ENCODE assay signal across 19 cellular contexts in genomic region chr10:124242791-124243190, GRCh38.
"Had no signal": no experiment of that assay in that cellular context is flagged by ENCODE, and none has a peak within 500 bp of the region (broad histone marks: within the 10 kb centered on the region; RNA-seq: fewer than 3 reads in every experiment).

No MANE protein-coding gene starts in this region.

- DNase-seq: cortex of kidney; effector memory CD8-positive, alpha-beta T cell; erythroblast; esophagus squamous epithelium; left ventricle myocardium superior; natural killer cell; stimulated activated CD4-positive, alpha-beta T cell treated with anti-CD3 and anti-CD28 coated beads, Interleukin-2, amount 100 ng/mL, for 24 hours; stimulated activated CD4-positive, alpha-beta T cell treated with anti-CD3 and anti-CD28 coated beads, Interleukin-4, amount 100 ng/mL, for 24 hours; stimulated activated naive CD8-positive, alpha-beta T cell treated with anti-CD3 and anti-CD28 coated beads, Interleukin-15, Interleukin-2, amounts not matched to agents 100 U/mL and 50 U/mL, for 24 hours; upper lobe of right lung; uterus had no signal

- H3K4me1 Mint-ChIP-seq: natural killer cell had no signal

- H3K36me3 ChIP-seq: esophagus squamous epithelium, prostate gland, right atrium auricular region, thoracic aorta, tibial nerve, upper lobe of right lung, uterus had no signal

- H3K9me3 ChIP-seq: esophagus squamous epithelium, prostate gland, right atrium auricular region, thoracic aorta, tibial nerve, upper lobe of right lung, uterus had no signal

- H3K27ac Mint-ChIP-seq: effector memory CD8-positive, alpha-beta T cell; memory B cell; natural killer cell; stimulated activated effector memory CD8-positive, alpha-beta T cell treated with anti-CD3 and anti-CD28 coated beads, Interleukin-12 subunit alpha, Interleukin-12 subunit beta, amount 100 ng/mL, for 72 hours had no signal

- H3K36me3 Mint-ChIP-seq: natural killer cell; stimulated activated effector memory CD8-positive, alpha-beta T cell treated with anti-CD3 and anti-CD28 coated beads, Interleukin-12 subunit alpha, Interleukin-12 subunit beta, amount 100 ng/mL, for 72 hours had no signal

- H3K4me1 ChIP-seq: esophagus squamous epithelium, prostate gland, right atrium auricular region, upper lobe of right lung, uterus had no signal

- H3K27me3 ChIP-seq: esophagus squamous epithelium, right atrium auricular region, tibial nerve, upper lobe of right lung, uterus had no signal

- ATAC-seq: effector memory CD8-positive, alpha-beta T cell; left ventricle myocardium superior; natural killer cell; sciatic nerve; stimulated activated effector memory CD8-positive, alpha-beta T cell treated with anti-CD3 and anti-CD28 coated beads, Interleukin-12 subunit alpha, Interleukin-12 subunit beta, amount 100 ng/mL, for 72 hours; stimulated activated naive CD8-positive, alpha-beta T cell treated with anti-CD3 and anti-CD28 coated beads, Interleukin-15, Interleukin-2, amounts not matched to agents 100 U/mL and 50 U/mL, for 24 hours; upper lobe of right lung had no signal

- H3K27ac ChIP-seq: esophagus squamous epithelium, prostate gland, right atrium auricular region, thoracic aorta, tibial nerve, upper lobe of right lung, uterus had no signal

- H3K4me3 Mint-ChIP-seq: effector memory CD8-positive, alpha-beta T cell; memory B cell; natural killer cell; stimulated activated effector memory CD8-positive, alpha-beta T cell treated with anti-CD3 and anti-CD28 coated beads, Interleukin-12 subunit alpha, Interleukin-12 subunit beta, amount 100 ng/mL, for 72 hours had no signal

- H3K4me3 ChIP-seq: esophagus squamous epithelium, lung, prostate gland, right atrium auricular region, thoracic aorta, tibial nerve, upper lobe of right lung, uterus had no signal

- H3K9me3 Mint-ChIP-seq: memory B cell; natural killer cell; stimulated activated effector memory CD8-positive, alpha-beta T cell treated with anti-CD3 and anti-CD28 coated beads, Interleukin-12 subunit alpha, Interleukin-12 subunit beta, amount 100 ng/mL, for 72 hours had no signal
